ENCODE assay signal across 1 cellular context in the genomic region with DNA sequence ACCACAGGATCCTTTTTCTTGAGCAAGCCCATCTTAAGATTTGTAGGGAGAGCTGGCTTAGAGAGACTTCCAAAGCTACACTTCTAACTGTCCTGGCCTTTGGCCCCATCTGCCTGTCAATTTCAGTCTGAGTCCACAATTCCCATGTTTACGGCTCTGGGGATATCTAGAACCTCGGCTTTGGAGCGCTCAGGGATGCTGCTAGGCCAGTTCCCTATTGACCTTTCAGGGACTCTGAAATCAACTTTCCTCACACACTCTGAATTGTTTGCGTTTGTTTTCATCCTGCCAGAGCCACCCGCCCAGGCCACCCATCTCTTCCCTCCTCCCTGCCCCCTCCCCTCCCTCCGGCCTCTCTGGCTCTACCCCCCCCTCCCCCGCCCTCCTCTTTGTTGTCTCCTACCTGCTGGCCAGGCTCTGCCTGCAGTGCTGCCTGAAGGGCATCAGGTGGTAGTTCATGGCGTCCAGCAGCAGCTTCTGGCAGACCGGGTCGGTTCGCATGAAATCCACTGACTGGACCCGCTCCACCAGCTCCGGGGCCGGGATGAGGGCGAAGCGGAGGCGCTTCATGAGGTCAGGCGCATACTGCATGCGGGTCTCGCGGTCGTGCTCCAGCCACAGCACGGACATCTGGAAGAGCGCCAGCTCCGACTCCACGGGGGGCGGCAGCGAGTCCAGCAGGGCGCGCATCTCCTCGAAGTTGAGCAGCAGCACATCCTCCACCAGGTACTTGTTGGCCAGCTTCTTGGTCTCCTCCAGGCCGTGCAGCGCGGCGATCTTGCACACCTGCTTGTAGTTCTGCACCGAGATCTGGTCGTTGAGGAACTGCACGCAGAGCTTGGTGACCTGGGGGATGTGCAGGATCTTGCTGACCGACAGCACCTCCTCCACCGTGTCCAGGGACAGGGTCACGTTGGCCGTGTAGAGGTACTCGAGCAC.
TF ChIP-seq lines count a peak whose summit lies in the region.

No MANE protein-coding gene starts in this region.

TF ChIP-seq in IMR-90, 13 proteins besides CTCF, POLR2A, EP300 and RAD21 (continued from another document):
- TF ChIP-seq, protein P1, sequence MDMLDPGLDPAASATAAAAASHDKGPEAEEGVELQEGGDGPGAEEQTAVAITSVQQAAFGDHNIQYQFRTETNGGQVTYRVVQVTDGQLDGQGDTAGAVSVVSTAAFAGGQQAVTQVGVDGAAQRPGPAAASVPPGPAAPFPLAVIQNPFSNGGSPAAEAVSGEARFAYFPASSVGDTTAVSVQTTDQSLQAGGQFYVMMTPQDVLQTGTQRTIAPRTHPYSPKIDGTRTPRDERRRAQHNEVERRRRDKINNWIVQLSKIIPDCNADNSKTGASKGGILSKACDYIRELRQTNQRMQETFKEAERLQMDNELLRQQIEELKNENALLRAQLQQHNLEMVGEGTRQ (IDR thresholded peaks at IDR 0.05; ENCODE audit: low read depth, low read length) = no peak
- no peak for TF ChIP-seq RFX5 (IDR thresholded peaks at IDR 0.05; ENCODE audit: low read depth, low read length)
- no peak for TF ChIP-seq CEBPB (IDR thresholded peaks at IDR 0.05; ENCODE audit: low read depth, low read length)
- TF ChIP-seq, protein P2, sequence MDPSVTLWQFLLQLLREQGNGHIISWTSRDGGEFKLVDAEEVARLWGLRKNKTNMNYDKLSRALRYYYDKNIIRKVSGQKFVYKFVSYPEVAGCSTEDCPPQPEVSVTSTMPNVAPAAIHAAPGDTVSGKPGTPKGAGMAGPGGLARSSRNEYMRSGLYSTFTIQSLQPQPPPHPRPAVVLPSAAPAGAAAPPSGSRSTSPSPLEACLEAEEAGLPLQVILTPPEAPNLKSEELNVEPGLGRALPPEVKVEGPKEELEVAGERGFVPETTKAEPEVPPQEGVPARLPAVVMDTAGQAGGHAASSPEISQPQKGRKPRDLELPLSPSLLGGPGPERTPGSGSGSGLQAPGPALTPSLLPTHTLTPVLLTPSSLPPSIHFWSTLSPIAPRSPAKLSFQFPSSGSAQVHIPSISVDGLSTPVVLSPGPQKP (IDR thresholded peaks at IDR 0.05; ENCODE audit: borderline replicate concordance, low read depth, low read length) = no peak
- TF ChIP-seq MAFK (IDR thresholded peaks at IDR 0.05; ENCODE audit: low read depth, low read length) = no peak
- no peak for TF ChIP-seq MAZ (IDR thresholded peaks at IDR 0.05; ENCODE audit: borderline replicate concordance, low read depth, low read length)
- TF ChIP-seq NFE2L2 (IDR thresholded peaks at IDR 0.05; ENCODE audit: low read depth, low read length) = no peak
- no peak for TF ChIP-seq FOS (IDR thresholded peaks at IDR 0.05; ENCODE audit: low read depth, low read length)
- no peak for TF ChIP-seq CHD1 (IDR thresholded peaks at IDR 0.05; ENCODE audit: low read depth, low read length)
- TF ChIP-seq BHLHE40 (IDR thresholded peaks at IDR 0.05; ENCODE audit: low read depth, low read length) = no peak
